ENCODE assay signal across 8 cellular contexts in genomic region chr7:44914992-44915607, GRCh38. TPM values are rescaled to one million over a fixed set of nuclear protein-coding genes. Genes with fewer than 3 reads are reported as not detected.
DNase-seq lines count a peak whose midpoint lies in the region; ATAC-seq lines count a peak whose summit lies in the region.

No MANE protein-coding gene starts in this region.

- DNase-seq in M059J (ENCODE audit: low read depth) (peak; percentile 13), DMS153 (lab: John Stamatoyannopoulos, UW) (no peak), NOMO-1 treated with dmso at 0.1 percent for 144 hours (lab: John Stamatoyannopoulos, UW; ENCODE audit: unreplicated experiment) (no peak), NCI-H1092 treated with DMSO at 0.1 percent for 48 hours (lab: John Stamatoyannopoulos, UW) (no peak), D341Med (ENCODE audit: low spot score) (no peak)
- DNase-seq in activated effector memory CD4-positive, alpha-beta T cell treated with Interleukin-2 at 50 U/mL for 16 hours = peak; percentile 55
- peak; percentile 71 for DNase-seq in stimulated activated CD4-positive, alpha-beta T cell treated with anti-CD3 and anti-CD28 coated beads, Interleukin-2, amount 100 ng/mL, for 24 hours

- peak; percentile 57 for ATAC-seq in GM18499 (IDR thresholded peaks at IDR 0.05; ENCODE audit: insufficient read depth, unreplicated experiment)

RNA-seq across cellular contexts. Expression of gene PURB, which starts 29.8 kb away (rescaled TPM):
- 16.4 and 30.5 TPM in 2 replicates for total RNA-seq in M059J (2014; rRNA removed; shearing (Covaris generic))

Comparison
In these comparisons a context has a peak if more than half of its experiments do, and no peak if none do; other contexts are left out.
1. DNase-seq: peak in M059J (single experiment), activated effector memory CD4-positive, alpha-beta T cell treated with Interleukin-2 at 50 U/mL for 16 hours (single experiment) and stimulated activated CD4-positive, alpha-beta T cell treated with anti-CD3 and anti-CD28 coated beads, Interleukin-2, amount 100 ng/mL, for 24 hours (2 of 2); none in DMS153 (single experiment), NOMO-1 treated with dmso at 0.1 percent for 144 hours (single experiment), NCI-H1092 treated with DMSO at 0.1 percent for 48 hours (single experiment) and D341Med (single experiment).